8 cellular contexts compared by ENCODE assay signal in the genomic region with DNA sequence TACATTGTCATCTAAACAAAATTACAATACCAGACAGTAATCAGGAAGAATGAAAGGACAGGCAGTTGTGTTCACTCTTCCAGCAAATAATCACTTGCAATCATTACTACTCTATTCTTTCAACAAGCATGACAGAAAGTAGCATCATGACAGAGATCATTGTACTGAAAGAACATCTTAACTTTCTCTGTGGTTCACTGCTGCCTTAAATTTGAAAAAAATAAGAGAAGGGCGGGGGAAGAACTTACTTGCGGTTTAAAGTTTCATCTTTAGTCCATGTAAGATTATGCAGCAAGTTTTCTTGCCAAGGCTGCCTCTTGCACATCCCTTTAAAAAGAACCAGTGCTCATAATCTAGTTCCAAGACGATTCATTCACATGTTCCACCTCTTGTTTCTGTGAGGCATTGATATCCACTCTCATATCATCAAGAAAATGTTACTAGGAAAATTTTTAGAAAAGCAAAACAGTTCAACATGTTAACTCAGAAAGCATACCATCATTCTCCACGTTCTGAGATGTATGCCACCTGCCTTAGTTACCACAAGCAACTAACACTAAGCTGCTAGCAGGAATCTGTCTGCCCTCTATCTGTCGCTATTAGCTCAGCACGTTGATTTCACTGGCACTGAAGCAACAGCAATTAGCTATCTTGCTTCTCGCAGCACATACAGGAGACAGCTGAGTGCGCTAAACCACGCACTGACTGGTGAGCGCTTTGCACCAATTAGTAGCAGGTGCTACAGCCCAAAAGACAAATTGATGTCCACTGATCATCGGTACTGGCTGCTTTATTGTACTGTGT. TPM values are rescaled to one million over a fixed set of nuclear protein-coding genes. Genes with fewer than 3 reads are reported as not detected.
DNase-seq lines count a peak whose midpoint lies in the region; ATAC-seq and TF ChIP-seq lines count a peak whose summit lies in the region.

A gene (minus strand): TSS at position 555 of the 804 bp plus-strand sequence. CDS start 136,969 bp downstream, outside the sequence.

- DNase-seq in DMS53 treated with DMSO at 0.1 percent for 48 hours (lab: John Stamatoyannopoulos, UW; ENCODE audit: unreplicated experiment) (peak; percentile 63), NCI-H1417 (lab: John Stamatoyannopoulos, UW) (peak in 2 of 3 experiments; percentile 58 to 91), brain microvascular endothelial cell (no peak), lung microvascular endothelial cell (ENCODE audit: low read depth in 2 of 2) (peak; percentile 9 to 62), GOT3 (lab: John Stamatoyannopoulos, UW) (no peak), hepatic stellate cell (ENCODE audit: low spot score) (no peak)
- DNase-seq in stimulated activated CD4-positive, alpha-beta T cell treated with anti-CD3 and anti-CD28 coated beads, Interleukin-2, amount 100 ng/mL, for 48 hours, result no peak

- TF ChIP-seq CTCF in brain microvascular endothelial cell (IDR thresholded peaks at IDR 0.05; ENCODE audit: low read depth, low read length, missing control alignments), result peak; percentile 62

- H3K27ac ChIP-seq in brain microvascular endothelial cell, result no peak within 1 kb of the TSS

- ATAC-seq in GM18909 (IDR thresholded peaks at IDR 0.05; ENCODE audit: poor library complexity, unreplicated experiment), result no peak

- no peak within 1 kb of the TSS for H3K4me3 ChIP-seq in brain microvascular endothelial cell (ENCODE audit: low read depth, low read length)

- no peaks in the 10 kb centered on the region for H3K36me3 ChIP-seq in brain microvascular endothelial cell (replicated peaks)

- in situ Hi-C loops in brain microvascular endothelial cell (cut with HindIII; ENCODE audit: low pct_ligation_motif_present, low sequenced_read_pairs), result no loop called here

- no peaks in the 10 kb centered on the region for H3K27me3 ChIP-seq in brain microvascular endothelial cell (replicated peaks)

RNA-seq across cellular contexts. Expression of the gene that starts here (rescaled TPM):
- total RNA-seq in lung microvascular endothelial cell, result under 0.01 and 0.22 TPM in 2 replicates

Comparison
In these comparisons a context has a peak if more than half of its experiments do, and no peak if none do; other contexts are left out.
1. Peak in DNase-seq in lung microvascular endothelial cell; RNA of the gene not detected or under 1 TPM.
2. DNase-seq: peak in DMS53 treated with DMSO at 0.1 percent for 48 hours (single experiment) and NCI-H1417 (2 of 3); none in brain microvascular endothelial cell (single experiment), GOT3 (single experiment), stimulated activated CD4-positive, alpha-beta T cell treated with anti-CD3 and anti-CD28 coated beads, Interleukin-2, amount 100 ng/mL, for 48 hours (0 of 2) and hepatic stellate cell (single experiment).